Comparison of ENCODE assay signal across 1 cellular context in genomic region chr12:106780010-106780625, GRCh38.
TF ChIP-seq lines count a peak whose summit lies in the region.

No MANE protein-coding gene starts in this region.

TF ChIP-seq in K562, 482 proteins besides CTCF, POLR2A, EP300 and RAD21 (continued from another document and continues in another):
- TF ChIP-seq RCOR1 (IDR thresholded peaks at IDR 0.05; ENCODE audit: borderline replicate concordance in 1 of 2, low read depth in 2 of 2, low read length in 2 of 2) (no peak; a peak in 1 of 4 replicates), SETDB1 (IDR thresholded peaks at IDR 0.05; ENCODE audit: low read length) (no peak), FOXK2 (conservative IDR thresholded peaks at IDR 0.05 in 1 of 2, IDR thresholded peaks at IDR 0.05 in 1 of 2; ENCODE audit: low read depth in 2 of 2) (peak; percentile 22 to 27; a peak in 1 of 4 replicates), PHTF2 (CRISPR knock-in tag; IDR thresholded peaks at IDR 0.05) (no peak), ZFP36 (IDR thresholded peaks at IDR 0.05; ENCODE audit: low read depth, low read length, partially characterized antibody) (no peak), ZNF143 (CRISPR knock-in tag; IDR thresholded peaks at IDR 0.05) (no peak), NR2C1 (IDR thresholded peaks at IDR 0.05) (no peak), NR2C1 (tag; IDR thresholded peaks at IDR 0.05) (no peak), MTF1 (CRISPR knock-in tag; IDR thresholded peaks at IDR 0.05; ENCODE audit: borderline replicate concordance) (no peak), KHSRP (IDR thresholded peaks at IDR 0.05) (no peak), ZNF778 (CRISPR knock-in tag; IDR thresholded peaks at IDR 0.05) (no peak), ZC3H11A (IDR thresholded peaks at IDR 0.05; ENCODE audit: low read depth, low read length) (no peak), E2F5 (CRISPR knock-in tag; IDR thresholded peaks at IDR 0.05) (no peak), CSDE1 (IDR thresholded peaks at IDR 0.05) (no peak), SRSF1 (IDR thresholded peaks at IDR 0.05; ENCODE audit: low read depth, low read length) (no peak), HDAC8 (tag; IDR thresholded peaks at IDR 0.05) (no peak), SMAD1 (IDR thresholded peaks at IDR 0.05; ENCODE audit: low read depth, low read length, partially characterized antibody) (no peak), ILK (tag; IDR thresholded peaks at IDR 0.05; ENCODE audit: borderline replicate concordance, low read depth) (no peak), JUN (IDR thresholded peaks at IDR 0.05; ENCODE audit: borderline replicate concordance, low read depth, low read length) (peak; percentile 88), JUN (CRISPR knock-in tag; IDR thresholded peaks at IDR 0.05; ENCODE audit: borderline replicate concordance) (no peak), ZNF224 (CRISPR knock-in tag; IDR thresholded peaks at IDR 0.05) (no peak), RBM15 (IDR thresholded peaks at IDR 0.05; ENCODE audit: insufficient read depth, low read length) (no peak), ZNF592 (IDR thresholded peaks at IDR 0.05) (no peak), KAT8 (IDR thresholded peaks at IDR 0.05; ENCODE audit: low read depth) (no peak), TAL1 (IDR thresholded peaks at IDR 0.05) (peak; percentile 41), THAP12 (CRISPR knock-in tag; IDR thresholded peaks at IDR 0.05) (no peak), L3MBTL2 (IDR thresholded peaks at IDR 0.05) (peak; percentile 23; the same call in 1 of the 2 replicates), WHSC1 (IDR thresholded peaks at IDR 0.05; ENCODE audit: low read length) (no peak), JUNB (CRISPR knock-in tag; conservative IDR thresholded peaks at IDR 0.05) (peak; percentile 63), AFF4 (CRISPR knock-in tag; IDR thresholded peaks at IDR 0.05) (no peak), E2F4 (CRISPR knock-in tag; IDR thresholded peaks at IDR 0.05; ENCODE audit: low read depth) (no peak), MCM3 (IDR thresholded peaks at IDR 0.05) (no peak), KLF16 (IDR thresholded peaks at IDR 0.05) (no peak), SMAD2 (IDR thresholded peaks at IDR 0.05; ENCODE audit: low read depth, low read length) (no peak), GTF3C2 (IDR thresholded peaks at IDR 0.05; ENCODE audit: borderline replicate concordance, extremely low read depth, insufficient read length) (no peak), NFIC (IDR thresholded peaks at IDR 0.05) (peak; percentile 5; the same call in 1 of the 2 replicates), ZNF263 (CRISPR knock-in tag; IDR thresholded peaks at IDR 0.05; ENCODE audit: borderline replicate concordance) (no peak), RBM34 (IDR thresholded peaks at IDR 0.05; ENCODE audit: borderline replicate concordance, insufficient read depth, low read length) (no peak), FOXP1 (CRISPR knock-in tag; IDR thresholded peaks at IDR 0.05) (no peak), SRSF3 (IDR thresholded peaks at IDR 0.05; ENCODE audit: insufficient read depth, low read length) (no peak), RREB1 (CRISPR knock-in tag; IDR thresholded peaks at IDR 0.05) (no peak), PHB (CRISPR knock-in tag; IDR thresholded peaks at IDR 0.05) (no peak), HDGF (IDR thresholded peaks at IDR 0.05) (no peak), DMBX1 (CRISPR knock-in tag; IDR thresholded peaks at IDR 0.05; ENCODE audit: borderline replicate concordance) (no peak), ZNF239 (CRISPR knock-in tag; IDR thresholded peaks at IDR 0.05) (no peak)
